ENCODE assay signal across 26 cellular contexts in the genomic region with DNA sequence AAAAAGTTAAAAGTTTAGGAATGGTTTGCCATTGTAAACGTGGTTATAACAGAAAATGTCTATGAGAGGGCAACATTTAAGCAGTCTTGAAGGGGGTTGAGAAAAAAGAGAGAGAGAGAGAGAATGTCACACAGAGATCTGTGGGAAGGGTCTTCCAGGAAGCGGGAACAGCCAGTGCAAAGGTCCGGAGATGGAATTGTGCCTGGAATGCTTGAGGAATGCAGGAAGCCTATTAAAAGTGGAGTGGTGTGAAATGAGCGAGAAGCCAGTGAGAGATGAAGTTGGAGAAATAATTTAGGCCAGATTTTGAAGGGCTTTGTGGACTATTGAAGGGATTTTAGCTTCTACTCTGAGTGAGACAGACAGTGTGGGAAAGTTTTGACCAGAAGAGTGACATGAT.
DNase-seq lines count a peak whose midpoint lies in the region; ATAC-seq, FAIRE-seq and TF ChIP-seq lines count a peak whose summit lies in the region.
"Had no signal": no experiment of that assay in that cellular context is flagged by ENCODE, and none has a peak within 500 bp of the region (broad histone marks: within the 10 kb centered on the region; RNA-seq: fewer than 3 reads in every experiment).

No MANE protein-coding gene starts in this region.

- H3K4me2 ChIP-seq in HepG2 (ENCODE audit: low read depth, low read length) (no peak overlapping the region), GM23338 (no peak overlapping the region)
- H3K4me2 ChIP-seq: BLaER1 had no signal

- TF ChIP-seq RAD21 in HepG2 (CRISPR knock-in tag; IDR thresholded peaks at IDR 0.05): no peak

- intact Hi-C loops in HepG2 (cut with micrococcal nuclease; ENCODE audit: unreplicated experiment): no loop called here
- intact Hi-C loops in right lobe of liver (cut with DNase I): no loop called here

- no peak for TF ChIP-seq POLR2A in HepG2 (IDR thresholded peaks at IDR 0.05; ENCODE audit: insufficient read depth in 1 of 2, low read depth in 2 of 2, low read length in 2 of 2)
- no peak for TF ChIP-seq POLR2A in right lobe of liver (IDR thresholded peaks at IDR 0.05)

- no peaks in the 10 kb centered on the region for H3F3A ChIP-seq in GM23338 (replicated peaks; ENCODE audit: low read depth)

- H3K27ac ChIP-seq in HepG2 (ENCODE audit: extremely low read length, insufficient read depth, low read length) (no peak overlapping the region), right lobe of liver (peak overlapping the region in 1 of 3 donors; percentile 90), GM23338 (ENCODE audit: low read depth) (no peak overlapping the region)
- H3K27ac ChIP-seq: BLaER1 had no signal

- POLR2A ChIA-PET in HepG2 (lab: Yijun Ruan, JAX): no interaction called here

- H4K20me1 ChIP-seq in HepG2 (ENCODE audit: insufficient read depth, low read length) (no peaks in the 10 kb centered on the region), GM23338 (replicated peaks; ENCODE audit: insufficient read depth) (no peaks in the 10 kb centered on the region; the same call in 1 of the 2 replicates)
- H4K20me1 ChIP-seq: BLaER1 had no signal

- H3K79me2 ChIP-seq in HepG2 (ENCODE audit: insufficient read depth, low read length) (no peaks in the 10 kb centered on the region), GM23338 (replicated peaks; ENCODE audit: insufficient read depth) (no peaks in the 10 kb centered on the region)

- no peaks in the 10 kb centered on the region for H3K4me1 Mint-ChIP-seq in GM23338
- peaks cover 8% of the 10 kb centered on the region for H3K4me1 Mint-ChIP-seq in mesothelial cell of epicardium
- H3K4me1 Mint-ChIP-seq: CD14-positive monocyte; CD4-positive, alpha-beta memory T cell; CD4-positive, CD25-positive, alpha-beta regulatory T cell; CD8-positive, alpha-beta memory T cell had no signal

- no peaks in the 10 kb centered on the region; the same call in 2 of the 3 replicates for H3K9me3 Mint-ChIP-seq in GM23338
- H3K9me3 Mint-ChIP-seq in mesothelial cell of epicardium: peaks cover 10% of the 10 kb centered on the region

- H3K9ac ChIP-seq in HepG2 (ENCODE audit: insufficient read depth, low read depth, low read length): no peak overlapping the region
- H3K9ac ChIP-seq: BLaER1 had no signal

- H3K27me3 ChIP-seq in HepG2 (ENCODE audit: control insufficient read depth in 1 of 2, insufficient read depth in 2 of 2, low read length in 2 of 2): no peaks in the 10 kb centered on the region
- H3K27me3 ChIP-seq in right lobe of liver: no peaks in the 10 kb centered on the region
- H3K27me3 ChIP-seq in GM23338 (ENCODE audit: insufficient read depth): no peaks in the 10 kb centered on the region
- H3K27me3 ChIP-seq: BE2C, BLaER1 had no signal

- H3K9me3 ChIP-seq in HepG2 (ENCODE audit: low read length) (no peaks in the 10 kb centered on the region), right lobe of liver (no peaks in the 10 kb centered on the region)
- H3K9me3 ChIP-seq: BE2C, BLaER1 had no signal

- in situ Hi-C loops in HepG2 (cut with HindIII; ENCODE audit: extremely low pct_ligation_motif_present, low pct_unique_long_range_greater_than_20kb): no loop called here

- no peak for ATAC-seq in HepG2
- ATAC-seq in right lobe of liver: no peak
- ATAC-seq in GM23338: no peak
- ATAC-seq: GM12878 had no signal

- H3K27me3 Mint-ChIP-seq in GM23338 (ENCODE audit: insufficient read depth, low read depth, poor library complexity): no peaks in the 10 kb centered on the region
- H3K27me3 Mint-ChIP-seq in mesothelial cell of epicardium (ENCODE audit: low read depth): no peaks in the 10 kb centered on the region
- H3K27me3 Mint-ChIP-seq: CD4-positive, alpha-beta memory T cell; CD4-positive, CD25-positive, alpha-beta regulatory T cell had no signal

- H2AFZ ChIP-seq in HepG2 (ENCODE audit: low read length) (no peak overlapping the region), GM23338 (0 out of 2 replicates have a peak overlapping the region, but pooled peaks have one; percentile 14)

- no TSS peak for BruUV-seq in HepG2 (replicated peaks; lab: Mats Ljungman, UMichigan)

- H3K36me3 ChIP-seq in HepG2 (replicated peaks in 1 of 2; ENCODE audit: control insufficient read depth in 1 of 2, insufficient read depth in 2 of 2, low read length in 2 of 2) (no peaks in the 10 kb centered on the region), right lobe of liver (no peaks in the 10 kb centered on the region), GM23338 (ENCODE audit: insufficient read depth) (no peaks in the 10 kb centered on the region)
- H3K36me3 ChIP-seq: BE2C, BLaER1 had no signal

- H3K27ac Mint-ChIP-seq in GM23338 (no peak overlapping the region), mesothelial cell of epicardium (peak overlapping the region; percentile 74)
- H3K27ac Mint-ChIP-seq: CD14-positive monocyte; CD4-positive, alpha-beta memory T cell; CD8-positive, alpha-beta memory T cell had no signal

- TF ChIP-seq CTCF in HepG2 (CRISPR knock-in tag; IDR thresholded peaks at IDR 0.05) (no peak), right lobe of liver (IDR thresholded peaks at IDR 0.05) (no peak), GM23338 (conservative IDR thresholded peaks at IDR 0.05; ENCODE audit: low read depth in 2 of 2) (no peak), mesothelial cell of epicardium (IDR thresholded peaks at IDR 0.05; ENCODE audit: unreplicated experiment) (no peak)

- no peaks in the 10 kb centered on the region for H3K36me3 Mint-ChIP-seq in GM23338 (ENCODE audit: low read depth)
- H3K36me3 Mint-ChIP-seq in mesothelial cell of epicardium: peaks cover 34% of the 10 kb centered on the region
- H3K36me3 Mint-ChIP-seq: CD14-positive monocyte; CD4-positive, alpha-beta memory T cell; CD4-positive, CD25-positive, alpha-beta regulatory T cell; CD8-positive, alpha-beta memory T cell had no signal

- TF ChIP-seq EP300 in HepG2 (IDR thresholded peaks at IDR 0.05; ENCODE audit: low read depth in 2 of 2, low read length in 2 of 2) (no peak), HepG2 (CRISPR knock-in tag; IDR thresholded peaks at IDR 0.05; ENCODE audit: borderline replicate concordance) (no peak)

- H3K4me1 ChIP-seq in HepG2 (ENCODE audit: insufficient read depth, low read length) (peaks cover 66% of the 10 kb centered on the region), right lobe of liver (peaks cover 0 to 56% (median 16%) of the 10 kb centered on the region in 4 donors), GM23338 (ENCODE audit: insufficient read depth) (no peaks in the 10 kb centered on the region)
- H3K4me1 ChIP-seq: BLaER1 had no signal

- WGBS in HepG2 (ENCODE audit: low lambda C conversion rate): 78% methylated on average over 4 of the region's 4 CpGs
- WGBS in right lobe of liver (ENCODE audit: insufficient coverage, low coverage, low lambda C conversion rate, missing lambda C conversion rate): 75% methylated on average over 4 of the region's 4 CpGs

- FAIRE-seq in HepG2 (lab: Jason Lieb, UNC): no peak
- FAIRE-seq: A204.1, GM12878, GM12892, GM18507 had no signal

- no peaks in the 10 kb centered on the region; the same call in 1 of the 2 replicates for H3K9me2 ChIP-seq in GM23338 (ENCODE audit: insufficient read depth)

- H3K4me3 Mint-ChIP-seq in GM23338: no peak overlapping the region
- H3K4me3 Mint-ChIP-seq in mesothelial cell of epicardium: no peak overlapping the region
- H3K4me3 Mint-ChIP-seq: CD14-positive monocyte; CD4-positive, alpha-beta memory T cell; CD4-positive, CD25-positive, alpha-beta regulatory T cell; CD8-positive, alpha-beta memory T cell had no signal

- CTCF ChIA-PET in HepG2 (lab: Yijun Ruan, JAX; ENCODE audit: low intra/inter-chr PET ratio, low total read pairs): no interaction called here

- DNase-seq in HepG2 (ENCODE audit: low spot score): no peak
- no peak for DNase-seq in right lobe of liver
- no peak for DNase-seq in GM23338 (ENCODE audit: low spot score)
- DNase-seq in mesothelial cell of epicardium (ENCODE audit: low spot score in 2 of 2, unreplicated experiment in 2 of 2): no peak
- DNase-seq in middle frontal gyrus (ENCODE audit: extremely low spot score, low spot score): no peak
- no peak for DNase-seq in DMS79 (lab: John Stamatoyannopoulos, UW)
- DNase-seq: 8988T; ACHN; BE2C; C1 segment of cervical spinal cord; CD4-positive, alpha-beta memory T cell; CD4-positive, CD25-positive, alpha-beta regulatory T cell; CD8-positive, alpha-beta memory T cell; COR-L47; DMS 273 treated with DMSO at 0.1 percent for 48 hours; DMS153; DMS53; DMS79 treated with DMSO at 0.1 percent for 48 hours; EL; GDM1 had no signal

- H3K4me3 ChIP-seq in HepG2 (replicated peaks in 1 of 3; ENCODE audit: insufficient read depth in 1 of 3, low read depth in 2 of 3, low read length in 3 of 3) (no peak overlapping the region), right lobe of liver (no peak overlapping the region), GM23338 (no peak overlapping the region)
- H3K4me3 ChIP-seq: BLaER1, GM12878 had no signal

TF ChIP-seq in HepG2, 621 proteins besides CTCF, POLR2A, EP300 and RAD21 (continues in another document):
- TF ChIP-seq TEAD3 (CRISPR knock-in tag; optimal IDR thresholded peaks at IDR 0.05; ENCODE audit: borderline replicate concordance): peak; percentile 64

TF ChIP-seq in GM23338, 12 proteins besides CTCF, POLR2A, EP300 and RAD21 (continues in another document):
- no peak for TF ChIP-seq ZNF114 (CRISPR knock-in tag; IDR thresholded peaks at IDR 0.05)
- TF ChIP-seq NANOG (IDR thresholded peaks at IDR 0.05; ENCODE audit: borderline replicate concordance): no peak
- TF ChIP-seq REST (IDR thresholded peaks at IDR 0.05; ENCODE audit: unreplicated experiment): no peak
- TF ChIP-seq JUNB (IDR thresholded peaks at IDR 0.05; ENCODE audit: unreplicated experiment): no peak
